Comparison of ENCODE assay signal across 1 cellular context in the genomic region with DNA sequence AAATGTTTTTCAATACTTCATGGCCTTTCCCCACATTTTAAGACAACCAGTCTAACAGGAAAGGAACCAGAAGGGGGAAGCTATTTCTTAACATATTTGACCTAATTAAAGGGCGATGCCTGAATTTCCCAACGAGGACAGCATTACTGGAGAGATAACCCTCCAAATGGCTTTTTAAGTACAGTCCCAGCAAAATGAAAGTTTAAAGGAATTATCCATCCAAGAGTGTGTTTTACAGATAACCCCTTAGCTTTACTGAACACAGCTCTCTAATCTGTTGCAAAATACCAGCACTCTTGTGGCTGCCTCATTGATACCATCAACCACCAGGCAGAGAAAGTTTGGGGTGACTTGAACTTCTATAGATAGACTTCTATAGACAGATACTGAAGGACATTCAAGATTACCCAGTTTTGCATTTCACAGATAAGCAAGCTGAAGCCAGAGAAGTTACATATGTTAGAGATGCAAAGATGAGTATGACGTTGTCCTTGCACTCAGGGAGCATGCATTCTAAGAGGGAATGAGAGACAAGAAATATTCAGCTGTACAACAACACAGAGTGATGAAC.
TF ChIP-seq lines count a peak whose summit lies in the region.

No MANE protein-coding gene starts in this region.

TF ChIP-seq in K562, 482 proteins besides CTCF, POLR2A, EP300 and RAD21 (continued from another document and continues in another):
- TF ChIP-seq, protein P1, sequence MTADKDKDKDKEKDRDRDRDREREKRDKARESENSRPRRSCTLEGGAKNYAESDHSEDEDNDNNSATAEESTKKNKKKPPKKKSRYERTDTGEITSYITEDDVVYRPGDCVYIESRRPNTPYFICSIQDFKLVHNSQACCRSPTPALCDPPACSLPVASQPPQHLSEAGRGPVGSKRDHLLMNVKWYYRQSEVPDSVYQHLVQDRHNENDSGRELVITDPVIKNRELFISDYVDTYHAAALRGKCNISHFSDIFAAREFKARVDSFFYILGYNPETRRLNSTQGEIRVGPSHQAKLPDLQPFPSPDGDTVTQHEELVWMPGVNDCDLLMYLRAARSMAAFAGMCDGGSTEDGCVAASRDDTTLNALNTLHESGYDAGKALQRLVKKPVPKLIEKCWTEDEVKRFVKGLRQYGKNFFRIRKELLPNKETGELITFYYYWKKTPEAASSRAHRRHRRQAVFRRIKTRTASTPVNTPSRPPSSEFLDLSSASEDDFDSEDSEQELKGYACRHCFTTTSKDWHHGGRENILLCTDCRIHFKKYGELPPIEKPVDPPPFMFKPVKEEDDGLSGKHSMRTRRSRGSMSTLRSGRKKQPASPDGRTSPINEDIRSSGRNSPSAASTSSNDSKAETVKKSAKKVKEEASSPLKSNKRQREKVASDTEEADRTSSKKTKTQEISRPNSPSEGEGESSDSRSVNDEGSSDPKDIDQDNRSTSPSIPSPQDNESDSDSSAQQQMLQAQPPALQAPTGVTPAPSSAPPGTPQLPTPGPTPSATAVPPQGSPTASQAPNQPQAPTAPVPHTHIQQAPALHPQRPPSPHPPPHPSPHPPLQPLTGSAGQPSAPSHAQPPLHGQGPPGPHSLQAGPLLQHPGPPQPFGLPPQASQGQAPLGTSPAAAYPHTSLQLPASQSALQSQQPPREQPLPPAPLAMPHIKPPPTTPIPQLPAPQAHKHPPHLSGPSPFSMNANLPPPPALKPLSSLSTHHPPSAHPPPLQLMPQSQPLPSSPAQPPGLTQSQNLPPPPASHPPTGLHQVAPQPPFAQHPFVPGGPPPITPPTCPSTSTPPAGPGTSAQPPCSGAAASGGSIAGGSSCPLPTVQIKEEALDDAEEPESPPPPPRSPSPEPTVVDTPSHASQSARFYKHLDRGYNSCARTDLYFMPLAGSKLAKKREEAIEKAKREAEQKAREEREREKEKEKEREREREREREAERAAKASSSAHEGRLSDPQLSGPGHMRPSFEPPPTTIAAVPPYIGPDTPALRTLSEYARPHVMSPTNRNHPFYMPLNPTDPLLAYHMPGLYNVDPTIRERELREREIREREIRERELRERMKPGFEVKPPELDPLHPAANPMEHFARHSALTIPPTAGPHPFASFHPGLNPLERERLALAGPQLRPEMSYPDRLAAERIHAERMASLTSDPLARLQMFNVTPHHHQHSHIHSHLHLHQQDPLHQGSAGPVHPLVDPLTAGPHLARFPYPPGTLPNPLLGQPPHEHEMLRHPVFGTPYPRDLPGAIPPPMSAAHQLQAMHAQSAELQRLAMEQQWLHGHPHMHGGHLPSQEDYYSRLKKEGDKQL (CRISPR knock-in tag; IDR thresholded peaks at IDR 0.05; ENCODE audit: borderline replicate concordance) = no peak
- TF ChIP-seq LEF1 (IDR thresholded peaks at IDR 0.05) = peak; percentile 63; the same call in 1 of the 2 replicates
- TF ChIP-seq, protein P2, sequence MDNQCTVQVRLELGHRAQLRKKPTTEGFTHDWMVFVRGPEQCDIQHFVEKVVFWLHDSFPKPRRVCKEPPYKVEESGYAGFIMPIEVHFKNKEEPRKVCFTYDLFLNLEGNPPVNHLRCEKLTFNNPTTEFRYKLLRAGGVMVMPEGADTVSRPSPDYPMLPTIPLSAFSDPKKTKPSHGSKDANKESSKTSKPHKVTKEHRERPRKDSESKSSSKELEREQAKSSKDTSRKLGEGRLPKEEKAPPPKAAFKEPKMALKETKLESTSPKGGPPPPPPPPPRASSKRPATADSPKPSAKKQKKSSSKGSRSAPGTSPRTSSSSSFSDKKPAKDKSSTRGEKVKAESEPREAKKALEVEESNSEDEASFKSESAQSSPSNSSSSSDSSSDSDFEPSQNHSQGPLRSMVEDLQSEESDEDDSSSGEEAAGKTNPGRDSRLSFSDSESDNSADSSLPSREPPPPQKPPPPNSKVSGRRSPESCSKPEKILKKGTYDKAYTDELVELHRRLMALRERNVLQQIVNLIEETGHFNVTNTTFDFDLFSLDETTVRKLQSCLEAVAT (IDR thresholded peaks at IDR 0.05) = 0 out of 4 replicates have a peak, but pooled peaks of 1 of the 2 experiments have one; percentile 65
- peak; percentile 13 to 85; a peak in 3 of 4 replicates for TF ChIP-seq HDAC1 (IDR thresholded peaks at IDR 0.05)
- no peak for TF ChIP-seq MCM3 (IDR thresholded peaks at IDR 0.05)
- TF ChIP-seq POLR3G (IDR thresholded peaks at IDR 0.05; ENCODE audit: extremely low read depth, insufficient read length, insufficient replicate concordance) = no peak
- no peak for TF ChIP-seq ILF3 (IDR thresholded peaks at IDR 0.05; ENCODE audit: borderline replicate concordance)
- TF ChIP-seq GABPB2 (CRISPR knock-in tag; conservative IDR thresholded peaks at IDR 0.05) = no peak
- peak; percentile 6; the same call in 1 of the 2 replicates for TF ChIP-seq KLF6 (CRISPR knock-in tag; IDR thresholded peaks at IDR 0.05; ENCODE audit: borderline replicate concordance)
- no peak for TF ChIP-seq RREB1 (CRISPR knock-in tag; IDR thresholded peaks at IDR 0.05)
- TF ChIP-seq HDAC3 (IDR thresholded peaks at IDR 0.05; ENCODE audit: borderline replicate concordance, partially characterized antibody) = peak; percentile 89
- TF ChIP-seq HEY1 (CRISPR knock-in tag; IDR thresholded peaks at IDR 0.05; ENCODE audit: borderline replicate concordance) = peak; percentile 78; the same call in 1 of the 2 replicates
- no peak for TF ChIP-seq HOXB6 (CRISPR knock-in tag; IDR thresholded peaks at IDR 0.05; ENCODE audit: borderline replicate concordance)
- TF ChIP-seq DNMT1 (IDR thresholded peaks at IDR 0.05) = no peak
- no peak for TF ChIP-seq ESRRB (CRISPR knock-in tag; IDR thresholded peaks at IDR 0.05; ENCODE audit: borderline replicate concordance)
- peak; percentile 83 for TF ChIP-seq DMBX1 (CRISPR knock-in tag; IDR thresholded peaks at IDR 0.05; ENCODE audit: borderline replicate concordance)
- TF ChIP-seq ZZZ3 (IDR thresholded peaks at IDR 0.05) = no peak
- no peak for TF ChIP-seq PURB (CRISPR knock-in tag; IDR thresholded peaks at IDR 0.05; ENCODE audit: low read depth)
- TF ChIP-seq, protein P3, sequence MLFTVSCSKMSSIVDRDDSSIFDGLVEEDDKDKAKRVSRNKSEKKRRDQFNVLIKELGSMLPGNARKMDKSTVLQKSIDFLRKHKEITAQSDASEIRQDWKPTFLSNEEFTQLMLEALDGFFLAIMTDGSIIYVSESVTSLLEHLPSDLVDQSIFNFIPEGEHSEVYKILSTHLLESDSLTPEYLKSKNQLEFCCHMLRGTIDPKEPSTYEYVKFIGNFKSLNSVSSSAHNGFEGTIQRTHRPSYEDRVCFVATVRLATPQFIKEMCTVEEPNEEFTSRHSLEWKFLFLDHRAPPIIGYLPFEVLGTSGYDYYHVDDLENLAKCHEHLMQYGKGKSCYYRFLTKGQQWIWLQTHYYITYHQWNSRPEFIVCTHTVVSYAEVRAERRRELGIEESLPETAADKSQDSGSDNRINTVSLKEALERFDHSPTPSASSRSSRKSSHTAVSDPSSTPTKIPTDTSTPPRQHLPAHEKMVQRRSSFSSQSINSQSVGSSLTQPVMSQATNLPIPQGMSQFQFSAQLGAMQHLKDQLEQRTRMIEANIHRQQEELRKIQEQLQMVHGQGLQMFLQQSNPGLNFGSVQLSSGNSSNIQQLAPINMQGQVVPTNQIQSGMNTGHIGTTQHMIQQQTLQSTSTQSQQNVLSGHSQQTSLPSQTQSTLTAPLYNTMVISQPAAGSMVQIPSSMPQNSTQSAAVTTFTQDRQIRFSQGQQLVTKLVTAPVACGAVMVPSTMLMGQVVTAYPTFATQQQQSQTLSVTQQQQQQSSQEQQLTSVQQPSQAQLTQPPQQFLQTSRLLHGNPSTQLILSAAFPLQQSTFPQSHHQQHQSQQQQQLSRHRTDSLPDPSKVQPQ (CRISPR knock-in tag; IDR thresholded peaks at IDR 0.05; ENCODE audit: borderline replicate concordance) = no peak
- TF ChIP-seq BRF1 (IDR thresholded peaks at IDR 0.05; ENCODE audit: borderline replicate concordance, extremely low read depth, insufficient read length) = no peak
- TF ChIP-seq DACH1 (IDR thresholded peaks at IDR 0.05; ENCODE audit: partially characterized antibody) = peak; percentile 81
- TF ChIP-seq PCBP1 (IDR thresholded peaks at IDR 0.05; ENCODE audit: low read depth, low read length, poor library complexity, severe bottlenecking) = no peak
- peak; percentile 86 to 95; a peak in 3 of 4 replicates for TF ChIP-seq TBL1XR1 (IDR thresholded peaks at IDR 0.05; ENCODE audit: low read length in 2 of 2)
- TF ChIP-seq XRCC4 (IDR thresholded peaks at IDR 0.05; ENCODE audit: extremely low read depth, insufficient read depth, insufficient read length) = no peak
- TF ChIP-seq ZSCAN32 (CRISPR knock-in tag; IDR thresholded peaks at IDR 0.05) = no peak
- TF ChIP-seq ETV1 (tag; conservative IDR thresholded peaks at IDR 0.05; ENCODE audit: low read depth) = no peak
- no peak for TF ChIP-seq TCFL5 (CRISPR knock-in tag; conservative IDR thresholded peaks at IDR 0.05)
- TF ChIP-seq TAF9B (IDR thresholded peaks at IDR 0.05; ENCODE audit: partially characterized antibody) = peak; percentile 52
- TF ChIP-seq EHMT2 (IDR thresholded peaks at IDR 0.05) = no peak
- TF ChIP-seq SMARCE1 (IDR thresholded peaks at IDR 0.05) = peak; percentile 87
- no peak for TF ChIP-seq FOXP1 (CRISPR knock-in tag; IDR thresholded peaks at IDR 0.05)
- peak; percentile 80; the same call in 1 of the 2 replicates for TF ChIP-seq ZKSCAN8 (CRISPR knock-in tag; IDR thresholded peaks at IDR 0.05)
- TF ChIP-seq, protein P4, sequence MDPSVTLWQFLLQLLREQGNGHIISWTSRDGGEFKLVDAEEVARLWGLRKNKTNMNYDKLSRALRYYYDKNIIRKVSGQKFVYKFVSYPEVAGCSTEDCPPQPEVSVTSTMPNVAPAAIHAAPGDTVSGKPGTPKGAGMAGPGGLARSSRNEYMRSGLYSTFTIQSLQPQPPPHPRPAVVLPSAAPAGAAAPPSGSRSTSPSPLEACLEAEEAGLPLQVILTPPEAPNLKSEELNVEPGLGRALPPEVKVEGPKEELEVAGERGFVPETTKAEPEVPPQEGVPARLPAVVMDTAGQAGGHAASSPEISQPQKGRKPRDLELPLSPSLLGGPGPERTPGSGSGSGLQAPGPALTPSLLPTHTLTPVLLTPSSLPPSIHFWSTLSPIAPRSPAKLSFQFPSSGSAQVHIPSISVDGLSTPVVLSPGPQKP (CRISPR knock-in tag; IDR thresholded peaks at IDR 0.05) = no peak
- no peak for TF ChIP-seq CBX5 (IDR thresholded peaks at IDR 0.05; ENCODE audit: borderline replicate concordance, low read depth)
- no peak for TF ChIP-seq BRD4 (IDR thresholded peaks at IDR 0.05)
- TF ChIP-seq ZNF507 (tag; conservative IDR thresholded peaks at IDR 0.05) = no peak
- TF ChIP-seq, protein P5, sequence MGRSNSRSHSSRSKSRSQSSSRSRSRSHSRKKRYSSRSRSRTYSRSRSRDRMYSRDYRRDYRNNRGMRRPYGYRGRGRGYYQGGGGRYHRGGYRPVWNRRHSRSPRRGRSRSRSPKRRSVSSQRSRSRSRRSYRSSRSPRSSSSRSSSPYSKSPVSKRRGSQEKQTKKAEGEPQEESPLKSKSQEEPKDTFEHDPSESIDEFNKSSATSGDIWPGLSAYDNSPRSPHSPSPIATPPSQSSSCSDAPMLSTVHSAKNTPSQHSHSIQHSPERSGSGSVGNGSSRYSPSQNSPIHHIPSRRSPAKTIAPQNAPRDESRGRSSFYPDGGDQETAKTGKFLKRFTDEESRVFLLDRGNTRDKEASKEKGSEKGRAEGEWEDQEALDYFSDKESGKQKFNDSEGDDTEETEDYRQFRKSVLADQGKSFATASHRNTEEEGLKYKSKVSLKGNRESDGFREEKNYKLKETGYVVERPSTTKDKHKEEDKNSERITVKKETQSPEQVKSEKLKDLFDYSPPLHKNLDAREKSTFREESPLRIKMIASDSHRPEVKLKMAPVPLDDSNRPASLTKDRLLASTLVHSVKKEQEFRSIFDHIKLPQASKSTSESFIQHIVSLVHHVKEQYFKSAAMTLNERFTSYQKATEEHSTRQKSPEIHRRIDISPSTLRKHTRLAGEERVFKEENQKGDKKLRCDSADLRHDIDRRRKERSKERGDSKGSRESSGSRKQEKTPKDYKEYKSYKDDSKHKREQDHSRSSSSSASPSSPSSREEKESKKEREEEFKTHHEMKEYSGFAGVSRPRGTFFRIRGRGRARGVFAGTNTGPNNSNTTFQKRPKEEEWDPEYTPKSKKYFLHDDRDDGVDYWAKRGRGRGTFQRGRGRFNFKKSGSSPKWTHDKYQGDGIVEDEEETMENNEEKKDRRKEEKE (IDR thresholded peaks at IDR 0.05; ENCODE audit: borderline replicate concordance in 1 of 2, control insufficient read depth in 1 of 2, low read depth in 2 of 2, low read length in 1 of 2) = 0 out of 4 replicates have a peak, but pooled peaks of 1 of the 2 experiments have one; percentile 45
- no peak for TF ChIP-seq PRMT5 (CRISPR knock-in tag; IDR thresholded peaks at IDR 0.05)
- peak; percentile 98 for TF ChIP-seq MEF2D (tag; conservative IDR thresholded peaks at IDR 0.05; ENCODE audit: low read depth)
- no peak for TF ChIP-seq XRCC5 (IDR thresholded peaks at IDR 0.05; ENCODE audit: low read depth, low read length)
